1 cellular context compared by ENCODE assay signal in the genomic region with DNA sequence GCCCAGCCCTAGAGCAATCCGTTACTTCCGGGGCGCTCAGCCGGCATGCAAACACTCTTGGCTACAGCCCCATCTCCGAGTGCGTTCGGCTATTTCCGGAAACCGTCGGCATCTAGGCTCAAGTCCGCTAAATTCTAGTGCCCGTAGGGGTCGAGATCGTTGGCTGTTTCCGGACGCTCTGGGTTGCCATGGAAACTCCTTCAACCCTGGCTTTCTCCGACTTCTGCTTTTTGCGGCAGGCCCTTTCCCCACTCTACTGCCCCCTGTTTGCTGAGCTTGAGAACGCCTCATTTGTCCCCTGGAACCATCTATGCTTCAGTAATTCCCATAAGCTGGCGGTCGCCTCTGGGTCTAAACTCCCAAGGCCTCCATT.
TF ChIP-seq lines count a peak whose summit lies in the region.

No MANE protein-coding gene starts in this region.

TF ChIP-seq in HepG2, 621 proteins besides CTCF, POLR2A, EP300 and RAD21 (continued from another document and continues in another):
- TF ChIP-seq, protein P1, sequence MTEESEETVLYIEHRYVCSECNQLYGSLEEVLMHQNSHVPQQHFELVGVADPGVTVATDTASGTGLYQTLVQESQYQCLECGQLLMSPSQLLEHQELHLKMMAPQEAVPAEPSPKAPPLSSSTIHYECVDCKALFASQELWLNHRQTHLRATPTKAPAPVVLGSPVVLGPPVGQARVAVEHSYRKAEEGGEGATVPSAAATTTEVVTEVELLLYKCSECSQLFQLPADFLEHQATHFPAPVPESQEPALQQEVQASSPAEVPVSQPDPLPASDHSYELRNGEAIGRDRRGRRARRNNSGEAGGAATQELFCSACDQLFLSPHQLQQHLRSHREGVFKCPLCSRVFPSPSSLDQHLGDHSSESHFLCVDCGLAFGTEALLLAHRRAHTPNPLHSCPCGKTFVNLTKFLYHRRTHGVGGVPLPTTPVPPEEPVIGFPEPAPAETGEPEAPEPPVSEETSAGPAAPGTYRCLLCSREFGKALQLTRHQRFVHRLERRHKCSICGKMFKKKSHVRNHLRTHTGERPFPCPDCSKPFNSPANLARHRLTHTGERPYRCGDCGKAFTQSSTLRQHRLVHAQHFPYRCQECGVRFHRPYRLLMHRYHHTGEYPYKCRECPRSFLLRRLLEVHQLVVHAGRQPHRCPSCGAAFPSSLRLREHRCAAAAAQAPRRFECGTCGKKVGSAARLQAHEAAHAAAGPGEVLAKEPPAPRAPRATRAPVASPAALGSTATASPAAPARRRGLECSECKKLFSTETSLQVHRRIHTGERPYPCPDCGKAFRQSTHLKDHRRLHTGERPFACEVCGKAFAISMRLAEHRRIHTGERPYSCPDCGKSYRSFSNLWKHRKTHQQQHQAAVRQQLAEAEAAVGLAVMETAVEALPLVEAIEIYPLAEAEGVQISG (CRISPR knock-in tag; IDR thresholded peaks at IDR 0.05): no peak; the same call in 1 of the 2 replicates
- TF ChIP-seq, protein P2, sequence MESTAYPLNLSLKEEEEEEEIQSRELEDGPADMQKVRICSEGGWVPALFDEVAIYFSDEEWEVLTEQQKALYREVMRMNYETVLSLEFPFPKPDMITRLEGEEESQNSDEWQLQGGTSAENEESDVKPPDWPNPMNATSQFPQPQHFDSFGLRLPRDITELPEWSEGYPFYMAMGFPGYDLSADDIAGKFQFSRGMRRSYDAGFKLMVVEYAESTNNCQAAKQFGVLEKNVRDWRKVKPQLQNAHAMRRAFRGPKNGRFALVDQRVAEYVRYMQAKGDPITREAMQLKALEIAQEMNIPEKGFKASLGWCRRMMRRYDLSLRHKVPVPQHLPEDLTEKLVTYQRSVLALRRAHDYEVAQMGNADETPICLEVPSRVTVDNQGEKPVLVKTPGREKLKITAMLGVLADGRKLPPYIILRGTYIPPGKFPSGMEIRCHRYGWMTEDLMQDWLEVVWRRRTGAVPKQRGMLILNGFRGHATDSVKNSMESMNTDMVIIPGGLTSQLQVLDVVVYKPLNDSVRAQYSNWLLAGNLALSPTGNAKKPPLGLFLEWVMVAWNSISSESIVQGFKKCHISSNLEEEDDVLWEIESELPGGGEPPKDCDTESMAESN (CRISPR knock-in tag; conservative IDR thresholded peaks at IDR 0.05): 0 out of 2 replicates have a peak, but pooled peaks have one; percentile 21
- TF ChIP-seq SMARCC2 (IDR thresholded peaks at IDR 0.05) (no peak), ZBTB21 (CRISPR knock-in tag; IDR thresholded peaks at IDR 0.05) (no peak), KAT7 (CRISPR knock-in tag; IDR thresholded peaks at IDR 0.05; ENCODE audit: borderline replicate concordance) (no peak; the same call in 1 of the 2 replicates), DNMT1 (CRISPR knock-in tag; IDR thresholded peaks at IDR 0.05) (no peak), ZNF224 (CRISPR knock-in tag; IDR thresholded peaks at IDR 0.05) (0 out of 2 replicates have a peak, but pooled peaks have one; percentile 27), AHR (CRISPR knock-in tag; IDR thresholded peaks at IDR 0.05) (no peak), ZNF720 (CRISPR knock-in tag; IDR thresholded peaks at IDR 0.05) (no peak), ZNF543 (CRISPR knock-in tag; IDR thresholded peaks at IDR 0.05) (peak; percentile 49; the same call in 1 of the 2 replicates), RARG (CRISPR knock-in tag; IDR thresholded peaks at IDR 0.05; ENCODE audit: low read depth) (0 out of 2 replicates have a peak, but pooled peaks have one; percentile 64), POLR2G (IDR thresholded peaks at IDR 0.05; ENCODE audit: low read depth, low read length) (peak; percentile 58; the same call in 1 of the 2 replicates), ZNF891 (CRISPR knock-in tag; IDR thresholded peaks at IDR 0.05) (0 out of 2 replicates have a peak, but pooled peaks have one; percentile 34), SNAI1 (CRISPR knock-in tag; IDR thresholded peaks at IDR 0.05; ENCODE audit: borderline replicate concordance) (no peak), CENPT (CRISPR knock-in tag; IDR thresholded peaks at IDR 0.05; ENCODE audit: low read depth) (no peak), ZFY (CRISPR knock-in tag; IDR thresholded peaks at IDR 0.05) (peak; percentile 9; the same call in 1 of the 2 replicates), ZNF672 (CRISPR knock-in tag; IDR thresholded peaks at IDR 0.05) (no peak), SAP130 (CRISPR knock-in tag; IDR thresholded peaks at IDR 0.05; ENCODE audit: low read depth) (peak; percentile 90), SMAD9 (CRISPR knock-in tag; IDR thresholded peaks at IDR 0.05) (no peak), NRL (CRISPR knock-in tag; IDR thresholded peaks at IDR 0.05; ENCODE audit: borderline replicate concordance) (peak; percentile 80; the same call in 1 of the 2 replicates), ZNF768 (CRISPR knock-in tag; IDR thresholded peaks at IDR 0.05) (no peak), SP4 (CRISPR knock-in tag; IDR thresholded peaks at IDR 0.05) (peak; percentile 51; the same call in 1 of the 2 replicates), ZNF629 (CRISPR knock-in tag; conservative IDR thresholded peaks at IDR 0.05) (no peak), ASH2L (IDR thresholded peaks at IDR 0.05; ENCODE audit: insufficient read length, low read depth, low read length) (peak; percentile 53), ZNF556 (CRISPR knock-in tag; IDR thresholded peaks at IDR 0.05; ENCODE audit: borderline replicate concordance) (no peak), IRX3 (CRISPR knock-in tag; IDR thresholded peaks at IDR 0.05; ENCODE audit: borderline replicate concordance, low read depth) (no peak), NR3C1 (CRISPR knock-in tag; IDR thresholded peaks at IDR 0.05) (no peak), ARHGAP35 (CRISPR knock-in tag; IDR thresholded peaks at IDR 0.05; ENCODE audit: borderline replicate concordance) (no peak), ZNF350 (CRISPR knock-in tag; IDR thresholded peaks at IDR 0.05; ENCODE audit: borderline replicate concordance, low read depth) (peak; percentile 57; the same call in 1 of the 2 replicates), TEAD3 (CRISPR knock-in tag; optimal IDR thresholded peaks at IDR 0.05; ENCODE audit: borderline replicate concordance) (peak; percentile 34)
- TF ChIP-seq, protein P3, sequence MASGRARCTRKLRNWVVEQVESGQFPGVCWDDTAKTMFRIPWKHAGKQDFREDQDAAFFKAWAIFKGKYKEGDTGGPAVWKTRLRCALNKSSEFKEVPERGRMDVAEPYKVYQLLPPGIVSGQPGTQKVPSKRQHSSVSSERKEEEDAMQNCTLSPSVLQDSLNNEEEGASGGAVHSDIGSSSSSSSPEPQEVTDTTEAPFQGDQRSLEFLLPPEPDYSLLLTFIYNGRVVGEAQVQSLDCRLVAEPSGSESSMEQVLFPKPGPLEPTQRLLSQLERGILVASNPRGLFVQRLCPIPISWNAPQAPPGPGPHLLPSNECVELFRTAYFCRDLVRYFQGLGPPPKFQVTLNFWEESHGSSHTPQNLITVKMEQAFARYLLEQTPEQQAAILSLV (CRISPR knock-in tag; IDR thresholded peaks at IDR 0.05; ENCODE audit: borderline replicate concordance): no peak
- TF ChIP-seq, protein P4, sequence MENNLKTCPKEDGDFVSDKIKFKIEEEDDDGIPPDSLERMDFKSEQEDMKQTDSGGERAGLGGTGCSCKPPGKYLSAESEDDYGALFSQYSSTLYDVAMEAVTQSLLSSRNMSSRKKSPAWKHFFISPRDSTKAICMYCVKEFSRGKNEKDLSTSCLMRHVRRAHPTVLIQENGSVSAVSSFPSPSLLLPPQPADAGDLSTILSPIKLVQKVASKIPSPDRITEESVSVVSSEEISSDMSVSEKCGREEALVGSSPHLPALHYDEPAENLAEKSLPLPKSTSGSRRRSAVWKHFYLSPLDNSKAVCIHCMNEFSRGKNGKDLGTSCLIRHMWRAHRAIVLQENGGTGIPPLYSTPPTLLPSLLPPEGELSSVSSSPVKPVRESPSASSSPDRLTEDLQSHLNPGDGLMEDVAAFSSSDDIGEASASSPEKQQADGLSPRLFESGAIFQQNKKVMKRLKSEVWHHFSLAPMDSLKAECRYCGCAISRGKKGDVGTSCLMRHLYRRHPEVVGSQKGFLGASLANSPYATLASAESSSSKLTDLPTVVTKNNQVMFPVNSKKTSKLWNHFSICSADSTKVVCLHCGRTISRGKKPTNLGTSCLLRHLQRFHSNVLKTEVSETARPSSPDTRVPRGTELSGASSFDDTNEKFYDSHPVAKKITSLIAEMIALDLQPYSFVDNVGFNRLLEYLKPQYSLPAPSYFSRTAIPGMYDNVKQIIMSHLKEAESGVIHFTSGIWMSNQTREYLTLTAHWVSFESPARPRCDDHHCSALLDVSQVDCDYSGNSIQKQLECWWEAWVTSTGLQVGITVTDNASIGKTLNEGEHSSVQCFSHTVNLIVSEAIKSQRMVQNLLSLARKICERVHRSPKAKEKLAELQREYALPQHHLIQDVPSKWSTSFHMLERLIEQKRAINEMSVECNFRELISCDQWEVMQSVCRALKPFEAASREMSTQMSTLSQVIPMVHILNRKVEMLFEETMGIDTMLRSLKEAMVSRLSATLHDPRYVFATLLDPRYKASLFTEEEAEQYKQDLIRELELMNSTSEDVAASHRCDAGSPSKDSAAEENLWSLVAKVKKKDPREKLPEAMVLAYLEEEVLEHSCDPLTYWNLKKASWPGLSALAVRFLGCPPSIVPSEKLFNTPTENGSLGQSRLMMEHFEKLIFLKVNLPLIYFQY (CRISPR knock-in tag; IDR thresholded peaks at IDR 0.05; ENCODE audit: borderline replicate concordance): no peak
- TF ChIP-seq, protein P5, sequence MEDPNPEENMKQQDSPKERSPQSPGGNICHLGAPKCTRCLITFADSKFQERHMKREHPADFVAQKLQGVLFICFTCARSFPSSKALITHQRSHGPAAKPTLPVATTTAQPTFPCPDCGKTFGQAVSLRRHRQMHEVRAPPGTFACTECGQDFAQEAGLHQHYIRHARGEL (CRISPR knock-in tag; IDR thresholded peaks at IDR 0.05): no peak
- TF ChIP-seq, protein P6, sequence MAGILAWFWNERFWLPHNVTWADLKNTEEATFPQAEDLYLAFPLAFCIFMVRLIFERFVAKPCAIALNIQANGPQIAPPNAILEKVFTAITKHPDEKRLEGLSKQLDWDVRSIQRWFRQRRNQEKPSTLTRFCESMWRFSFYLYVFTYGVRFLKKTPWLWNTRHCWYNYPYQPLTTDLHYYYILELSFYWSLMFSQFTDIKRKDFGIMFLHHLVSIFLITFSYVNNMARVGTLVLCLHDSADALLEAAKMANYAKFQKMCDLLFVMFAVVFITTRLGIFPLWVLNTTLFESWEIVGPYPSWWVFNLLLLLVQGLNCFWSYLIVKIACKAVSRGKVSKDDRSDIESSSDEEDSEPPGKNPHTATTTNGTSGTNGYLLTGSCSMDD (CRISPR knock-in tag; IDR thresholded peaks at IDR 0.05): no peak
- TF ChIP-seq, protein P7, sequence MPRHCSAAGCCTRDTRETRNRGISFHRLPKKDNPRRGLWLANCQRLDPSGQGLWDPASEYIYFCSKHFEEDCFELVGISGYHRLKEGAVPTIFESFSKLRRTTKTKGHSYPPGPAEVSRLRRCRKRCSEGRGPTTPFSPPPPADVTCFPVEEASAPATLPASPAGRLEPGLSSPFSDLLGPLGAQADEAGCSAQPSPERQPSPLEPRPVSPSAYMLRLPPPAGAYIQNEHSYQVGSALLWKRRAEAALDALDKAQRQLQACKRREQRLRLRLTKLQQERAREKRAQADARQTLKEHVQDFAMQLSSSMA (CRISPR knock-in tag; IDR thresholded peaks at IDR 0.05): no peak
- TF ChIP-seq, protein P8, sequence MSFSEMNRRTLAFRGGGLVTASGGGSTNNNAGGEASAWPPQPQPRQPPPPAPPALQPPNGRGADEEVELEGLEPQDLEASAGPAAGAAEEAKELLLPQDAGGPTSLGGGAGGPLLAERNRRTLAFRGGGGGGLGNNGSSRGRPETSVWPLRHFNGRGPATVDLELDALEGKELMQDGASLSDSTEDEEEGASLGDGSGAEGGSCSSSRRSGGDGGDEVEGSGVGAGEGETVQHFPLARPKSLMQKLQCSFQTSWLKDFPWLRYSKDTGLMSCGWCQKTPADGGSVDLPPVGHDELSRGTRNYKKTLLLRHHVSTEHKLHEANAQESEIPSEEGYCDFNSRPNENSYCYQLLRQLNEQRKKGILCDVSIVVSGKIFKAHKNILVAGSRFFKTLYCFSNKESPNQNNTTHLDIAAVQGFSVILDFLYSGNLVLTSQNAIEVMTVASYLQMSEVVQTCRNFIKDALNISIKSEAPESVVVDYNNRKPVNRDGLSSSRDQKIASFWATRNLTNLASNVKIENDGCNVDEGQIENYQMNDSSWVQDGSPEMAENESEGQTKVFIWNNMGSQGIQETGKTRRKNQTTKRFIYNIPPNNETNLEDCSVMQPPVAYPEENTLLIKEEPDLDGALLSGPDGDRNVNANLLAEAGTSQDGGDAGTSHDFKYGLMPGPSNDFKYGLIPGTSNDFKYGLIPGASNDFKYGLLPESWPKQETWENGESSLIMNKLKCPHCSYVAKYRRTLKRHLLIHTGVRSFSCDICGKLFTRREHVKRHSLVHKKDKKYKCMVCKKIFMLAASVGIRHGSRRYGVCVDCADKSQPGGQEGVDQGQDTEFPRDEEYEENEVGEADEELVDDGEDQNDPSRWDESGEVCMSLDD (CRISPR knock-in tag; IDR thresholded peaks at IDR 0.05; ENCODE audit: borderline replicate concordance): no peak
- TF ChIP-seq, protein P9, sequence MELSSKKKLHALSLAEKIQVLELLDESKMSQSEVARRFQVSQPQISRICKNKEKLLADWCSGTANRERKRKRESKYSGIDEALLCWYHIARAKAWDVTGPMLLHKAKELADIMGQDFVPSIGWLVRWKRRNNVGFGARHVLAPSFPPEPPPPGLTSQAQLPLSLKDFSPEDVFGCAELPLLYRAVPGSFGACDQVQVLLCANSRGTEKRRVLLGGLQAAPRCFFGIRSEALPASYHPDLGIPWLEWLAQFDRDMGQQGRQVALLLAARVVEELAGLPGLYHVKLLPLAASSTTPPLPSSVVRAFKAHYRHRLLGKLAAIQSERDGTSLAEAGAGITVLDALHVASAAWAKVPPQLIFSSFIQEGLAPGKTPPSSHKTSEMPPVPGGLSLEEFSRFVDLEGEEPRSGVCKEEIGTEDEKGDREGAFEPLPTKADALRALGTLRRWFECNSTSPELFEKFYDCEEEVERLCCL (CRISPR knock-in tag; IDR thresholded peaks at IDR 0.05; ENCODE audit: borderline replicate concordance): no peak
- TF ChIP-seq, protein P10, sequence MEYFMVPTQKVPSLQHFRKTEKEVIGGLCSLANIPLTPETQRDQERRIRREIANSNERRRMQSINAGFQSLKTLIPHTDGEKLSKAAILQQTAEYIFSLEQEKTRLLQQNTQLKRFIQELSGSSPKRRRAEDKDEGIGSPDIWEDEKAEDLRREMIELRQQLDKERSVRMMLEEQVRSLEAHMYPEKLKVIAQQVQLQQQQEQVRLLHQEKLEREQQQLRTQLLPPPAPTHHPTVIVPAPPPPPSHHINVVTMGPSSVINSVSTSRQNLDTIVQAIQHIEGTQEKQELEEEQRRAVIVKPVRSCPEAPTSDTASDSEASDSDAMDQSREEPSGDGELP (IDR thresholded peaks at IDR 0.05; ENCODE audit: borderline replicate concordance, low read depth): peak; percentile 46; the same call in 1 of the 2 replicates
- TF ChIP-seq, protein P11, sequence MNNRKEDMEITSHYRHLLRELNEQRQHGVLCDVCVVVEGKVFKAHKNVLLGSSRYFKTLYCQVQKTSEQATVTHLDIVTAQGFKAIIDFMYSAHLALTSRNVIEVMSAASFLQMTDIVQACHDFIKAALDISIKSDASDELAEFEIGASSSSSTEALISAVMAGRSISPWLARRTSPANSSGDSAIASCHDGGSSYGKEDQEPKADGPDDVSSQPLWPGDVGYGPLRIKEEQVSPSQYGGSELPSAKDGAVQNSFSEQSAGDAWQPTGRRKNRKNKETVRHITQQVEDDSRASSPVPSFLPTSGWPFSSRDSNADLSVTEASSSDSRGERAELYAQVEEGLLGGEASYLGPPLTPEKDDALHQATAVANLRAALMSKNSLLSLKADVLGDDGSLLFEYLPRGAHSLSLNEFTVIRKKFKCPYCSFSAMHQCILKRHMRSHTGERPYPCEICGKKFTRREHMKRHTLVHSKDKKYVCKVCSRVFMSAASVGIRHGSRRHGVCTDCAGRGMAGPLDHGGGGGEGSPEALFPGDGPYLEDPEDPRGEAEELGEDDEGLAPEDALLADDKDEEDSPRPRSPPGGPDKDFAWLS (CRISPR knock-in tag; IDR thresholded peaks at IDR 0.05; ENCODE audit: borderline replicate concordance): no peak
